ENCODE assay signal across 21 cellular contexts in genomic region chr7:103299660-103300059, GRCh38. TPM values are rescaled to one million over a fixed set of nuclear protein-coding genes. Genes with fewer than 3 reads are reported as not detected.
A peak's percentile ranks its signal among the peaks of the same experiment; 100 is the strongest.
DNase-seq lines count a peak whose midpoint lies in the region; ATAC-seq and TF ChIP-seq lines count a peak whose summit lies in the region.
"Had no signal": no experiment of that assay in that cellular context is flagged by ENCODE, and none has a peak within 500 bp of the region (broad histone marks: within the 10 kb centered on the region; RNA-seq: fewer than 3 reads in every experiment).

No MANE protein-coding gene starts in this region.

- no peaks in the 10 kb centered on the region for H3K9me2 ChIP-seq in OCI-LY7 (ENCODE audit: insufficient read depth, low read length)

- H3K4me2 ChIP-seq in DND-41 (ENCODE audit: insufficient read depth, low read length) (peak overlapping the region; percentile 73; the same call in 1 of the 2 replicates), KMS-11 (peak overlapping the region; percentile 81), OCI-LY7 (ENCODE audit: low read length) (peak overlapping the region; percentile 88)

- H3K4me1 ChIP-seq in DND-41 (ENCODE audit: insufficient read depth, low read length) (peaks cover 28% of the 10 kb centered on the region), KMS-11 (ENCODE audit: low read depth, poor library complexity, severe bottlenecking) (peaks cover 35% of the 10 kb centered on the region), OCI-LY7 (ENCODE audit: insufficient read depth, low read length, poor library complexity, severe bottlenecking) (peaks cover 21% of the 10 kb centered on the region)

- H3K27ac Mint-ChIP-seq in CD14-positive monocyte: no peak overlapping the region

- intact Hi-C loops in OCI-LY7 (cut with micrococcal nuclease; ENCODE audit: unreplicated experiment): no loop called here
- intact Hi-C loops in CD14-positive monocyte (cut with micrococcal nuclease): loop anchor here (5.0 to 10.0 kb wide), 3 partner anchors 43 to 225 kb away; partner anchors contain the start of genes ARMC10 (in 1 of the 2), DNAJC2 (in 1 of the 2) and FBXL13 (in 1 of the 2)

- no peaks in the 10 kb centered on the region for H3K27me3 ChIP-seq in DND-41 (ENCODE audit: insufficient read depth, low read length, poor library complexity)
- H3K27me3 ChIP-seq in KMS-11 (ENCODE audit: insufficient read depth, low read depth): no peaks in the 10 kb centered on the region

- H2AFZ ChIP-seq in DND-41 (ENCODE audit: low read depth, low read length) (no peak overlapping the region), KMS-11 (ENCODE audit: low read depth) (no peak overlapping the region), OCI-LY7 (ENCODE audit: low read length) (no peak overlapping the region)
- H2AFZ ChIP-seq: GM23248 had no signal

- H3K9me3 ChIP-seq in DND-41 (ENCODE audit: insufficient read depth, low read length, severe bottlenecking): no peaks in the 10 kb centered on the region
- no peaks in the 10 kb centered on the region for H3K9me3 ChIP-seq in OCI-LY7 (ENCODE audit: low read length)

- no peaks in the 10 kb centered on the region for H3K9me3 Mint-ChIP-seq in CD14-positive monocyte

- TF ChIP-seq CTCF in DND-41 (IDR thresholded peaks at IDR 0.05; ENCODE audit: borderline replicate concordance, extremely low read depth, low read length, poor library complexity, severe bottlenecking) (no peak), KMS-11 (conservative IDR thresholded peaks at IDR 0.05; ENCODE audit: low read depth, low read length) (no peak), OCI-LY7 (conservative IDR thresholded peaks at IDR 0.05; ENCODE audit: low read length) (no peak), CD14-positive monocyte (IDR thresholded peaks at IDR 0.05) (no peak)

- DNase-seq in DND-41: no peak
- no peak for DNase-seq in OCI-LY7 (ENCODE audit: low spot score)
- DNase-seq in erythroblast (lab: John Stamatoyannopoulos, UW): peak; percentile 4 to 16
- no peak for DNase-seq in stimulated activated CD4-positive, alpha-beta T cell treated with anti-CD3 and anti-CD28 coated beads, Interleukin-15, amount 100 ng/mL, for 24 hours
- no peak for DNase-seq in CD14-positive monocyte (ENCODE audit: low spot score)
- DNase-seq: ACHN, DMS79 treated with DMSO at 0.1 percent for 48 hours, GM23248, HCEC 1CT, KG1, NCI-H1105 treated with DMSO at 0.1 percent for 48 hours, NCI-H187, NCI-H2107, NCI-H510A, NCI-H748 treated with DMSO at 0.1 percent for 48 hours, RPMI8226, SHP77 treated with DMSO at 0.1 percent for 48 hours, T-helper 1 cell had no signal

- POLR2A ChIA-PET in OCI-LY7 (lab: Charles Lee): interaction anchor here (0.8 to 1.6 kb wide), 5 partner anchors 13 to 62 kb away, joined by 3 to 5 read pairs (median 3); no protein-coding TSS in a partner anchor

- H4K20me1 ChIP-seq in DND-41 (ENCODE audit: insufficient read depth, low read length) (peaks cover 7% of the 10 kb centered on the region), KMS-11 (ENCODE audit: insufficient read depth) (peaks cover 6% of the 10 kb centered on the region; the same call in 1 of the 2 replicates), OCI-LY7 (ENCODE audit: insufficient read depth, low read length) (peaks cover 13% of the 10 kb centered on the region; the same call in 1 of the 2 replicates)

- no peak overlapping the region for H3K9ac ChIP-seq in DND-41 (ENCODE audit: low read depth, low read length)
- no peak overlapping the region for H3K9ac ChIP-seq in KMS-11
- H3K9ac ChIP-seq: GM23248 had no signal

- TF ChIP-seq POLR2A in erythroblast (IDR thresholded peaks at IDR 0.05; ENCODE audit: low read length): no peak

- H3K4me1 Mint-ChIP-seq in CD14-positive monocyte: peaks cover 21% of the 10 kb centered on the region

- peaks cover 38 to 50% of the 10 kb centered on the region in 2 donors for H3K36me3 Mint-ChIP-seq in CD14-positive monocyte

- CTCF ChIA-PET in OCI-LY7 (lab: Charles Lee; ENCODE audit: unreplicated experiment): no interaction called here

- BruUV-seq in OCI-LY7 (replicated peaks; lab: Mats Ljungman, UMichigan): no TSS peak

- H3K27me3 Mint-ChIP-seq in CD14-positive monocyte (ENCODE audit: low read depth in 3 of 3): peaks cover 0 to 1% (median 0%) of the 10 kb centered on the region in 3 donors

- H3K36me3 ChIP-seq in DND-41 (ENCODE audit: insufficient read depth, low read length): peaks cover 62% of the 10 kb centered on the region
- H3K36me3 ChIP-seq in KMS-11 (ENCODE audit: insufficient read depth): peaks cover 11% of the 10 kb centered on the region; the same call in 1 of the 2 replicates
- peaks cover 56% of the 10 kb centered on the region for H3K36me3 ChIP-seq in OCI-LY7 (ENCODE audit: insufficient read depth, low read length)

- H3K4me3 Mint-ChIP-seq in CD14-positive monocyte: no peak overlapping the region

- H3K79me2 ChIP-seq in DND-41 (ENCODE audit: insufficient read depth, low read length) (peaks cover 49% of the 10 kb centered on the region), KMS-11 (ENCODE audit: insufficient read depth, low read depth) (peaks cover 50% of the 10 kb centered on the region), OCI-LY7 (ENCODE audit: insufficient read depth, low read depth, low read length) (peaks cover 38% of the 10 kb centered on the region)

- H3K4me3 ChIP-seq in DND-41 (ENCODE audit: low read depth in 1 of 2, low read length in 2 of 2): no peak overlapping the region
- no peak overlapping the region for H3K4me3 ChIP-seq in KMS-11 (IDR thresholded peaks at IDR 0.05; ENCODE audit: insufficient read depth, low read depth, low read length)
- H3K4me3 ChIP-seq in OCI-LY7 (ENCODE audit: low read depth, low read length, poor library complexity, severe bottlenecking): no peak overlapping the region

- ATAC-seq in DND-41 (ENCODE audit: insufficient read depth, low read depth): no peak
- ATAC-seq in GM21515 (IDR thresholded peaks at IDR 0.05; ENCODE audit: unreplicated experiment): no peak

- no peak overlapping the region for H3K27ac ChIP-seq in DND-41 (ENCODE audit: low read length)
- no peak overlapping the region for H3K27ac ChIP-seq in KMS-11
- no peak overlapping the region for H3K27ac ChIP-seq in OCI-LY7 (ENCODE audit: low read depth, low read length, poor library complexity, severe bottlenecking)
- H3K27ac ChIP-seq: C4-2B, GM23248 had no signal

RNA-seq across cellular contexts. Expression of gene PMPCB, which starts 2.4 kb away (rescaled TPM):
- total RNA-seq in OCI-LY7 (2014; rRNA removed; shearing (Covaris generic)): 48.5 and 57.5 TPM in 2 replicates
- total RNA-seq in OCI-LY7 (2022): 94.1 and 95.9 TPM in 2 replicates
- 10 to 100 TPM; 42.8 to 44.9 TPM for polyA plus RNA-seq in CD14-positive monocyte

RNA-seq across cellular contexts. Expression of gene DNAJC2, which starts 44.9 kb away (rescaled TPM):
- total RNA-seq in OCI-LY7 (2014; rRNA removed; shearing (Covaris generic)): 38.6 and 39.6 TPM in 2 replicates
- total RNA-seq in OCI-LY7 (2022): 49.1 and 53.5 TPM in 2 replicates
- 1 to 10 TPM; 5.6 to 8.8 TPM for polyA plus RNA-seq in CD14-positive monocyte

RNA-seq across cellular contexts. Expression of gene PSMC2, which starts 47.8 kb away (rescaled TPM):
- 77.7 and 95.2 TPM in 2 replicates for total RNA-seq in OCI-LY7 (2014; rRNA removed; shearing (Covaris generic))
- 120 and 129 TPM in 2 replicates for total RNA-seq in OCI-LY7 (2022)
- polyA plus RNA-seq in CD14-positive monocyte: 100 to 1,000 TPM; 104 to 120 TPM

Comparison
In these comparisons a context has a peak if more than half of its experiments do, and no peak if none do; other contexts are left out.
1. DNase-seq: peak in erythroblast (2 of 2); none in DND-41 (single experiment), OCI-LY7 (single experiment), stimulated activated CD4-positive, alpha-beta T cell treated with anti-CD3 and anti-CD28 coated beads, Interleukin-15, amount 100 ng/mL, for 24 hours (single experiment) and CD14-positive monocyte (single experiment).
2. Peak in every context shown above with its lines, with median percentiles within 50 percentile points of each other: H3K4me2 ChIP-seq.